ENCODE assay signal across 28 cellular contexts in genomic region chr20:41888434-41888833, GRCh38.
"Had no signal": no experiment of that assay in that cellular context is flagged by ENCODE, and none has a peak within 500 bp of the region (broad histone marks: within the 10 kb centered on the region; RNA-seq: fewer than 3 reads in every experiment).

No MANE protein-coding gene starts in this region.

- ATAC-seq: stimulated activated effector memory CD8-positive, alpha-beta T cell treated with anti-CD3 and anti-CD28 coated beads, Interleukin-12 subunit alpha, Interleukin-12 subunit beta, amount 100 ng/mL, for 72 hours; stimulated activated memory B cell treated with anti-CD40 and anti-IgM and Interleukin-4, amounts not matched to agents 10 μg/mL and 1 μg/mL and 100 μg/mL, for 72 hours; stimulated activated naive B cell treated with anti-CD40 and anti-IgM and Interleukin-4, amounts not matched to agents 10 μg/mL and 1 μg/mL and 100 μg/mL, for 72 hours; stimulated activated naive CD8-positive, alpha-beta T cell treated with anti-CD3 and anti-CD28 coated beads, Interleukin-15, amount 100 ng/mL, for 72 hours; stimulated activated naive CD8-positive, alpha-beta T cell treated with anti-CD3 and anti-CD28 coated beads, Interleukin-15, Interleukin-2, amounts not matched to agents 100 U/mL and 50 U/mL, for 24 hours; upper lobe of right lung had no signal

- H3K9me3 Mint-ChIP-seq: stimulated activated effector memory CD8-positive, alpha-beta T cell treated with anti-CD3 and anti-CD28 coated beads, Interleukin-12 subunit alpha, Interleukin-12 subunit beta, amount 100 ng/mL, for 72 hours; stimulated activated naive B cell treated with anti-CD40 and anti-IgM and Interleukin-4, amounts not matched to agents 10 μg/mL and 1 μg/mL and 100 μg/mL, for 72 hours had no signal

- H3K4me1 Mint-ChIP-seq: stimulated activated effector memory CD8-positive, alpha-beta T cell treated with anti-CD3 and anti-CD28 coated beads, Interleukin-12 subunit alpha, Interleukin-12 subunit beta, amount 100 ng/mL, for 72 hours; stimulated activated memory B cell treated with anti-CD40 and anti-IgM and Interleukin-4, amounts not matched to agents 10 μg/mL and 1 μg/mL and 100 μg/mL, for 72 hours; stimulated activated naive B cell treated with anti-CD40 and anti-IgM and Interleukin-4, amounts not matched to agents 10 μg/mL and 1 μg/mL and 100 μg/mL, for 72 hours; stimulated activated naive CD8-positive, alpha-beta T cell treated with anti-CD3 and anti-CD28 coated beads, Interleukin-15, amount 100 ng/mL, for 72 hours had no signal

- FAIRE-seq: urothelium cell line had no signal

- DNase-seq: stimulated activated CD4-positive, alpha-beta T cell treated with anti-CD3 and anti-CD28 coated beads, Interleukin-2, amount 100 ng/mL, for 48 hours; stimulated activated CD4-positive, alpha-beta T cell treated with anti-CD3 and anti-CD28 coated beads, Interleukin-4, amount 100 ng/mL, for 1 hour; stimulated activated CD4-positive, alpha-beta T cell treated with anti-CD3 and anti-CD28 coated beads, Interleukin-4, amount 100 ng/mL, for 24 hours; stimulated activated CD4-positive, alpha-beta T cell treated with anti-CD3 and anti-CD28 coated beads, Interleukin-4, amount 100 ng/mL, for 4 hours; stimulated activated CD8-positive, alpha-beta memory T cell treated with anti-CD3 and anti-CD28 coated beads, Interleukin-4, amount 100 ng/mL, for 48 hours; stimulated activated naive B cell treated with anti-CD40 and anti-IgM and Interleukin-4, amounts not matched to agents 10 μg/mL and 1 μg/mL and 100 μg/mL, for 72 hours; stimulated activated naive CD4-positive, alpha-beta T cell; stimulated activated naive CD4-positive, alpha-beta T cell treated with Interleukin-2 at 50 U/mL for 16 hours; stimulated activated naive CD8-positive, alpha-beta T cell treated with anti-CD3 and anti-CD28 coated beads, Interleukin-15, amount 100 ng/mL, for 72 hours; stomach; substantia nigra; thyroid gland; tibial artery; transverse colon; trophoblast cell; upper lobe of right lung; uterus had no signal

- H3K27ac Mint-ChIP-seq: stimulated activated effector memory CD8-positive, alpha-beta T cell treated with anti-CD3 and anti-CD28 coated beads, Interleukin-12 subunit alpha, Interleukin-12 subunit beta, amount 100 ng/mL, for 72 hours; stimulated activated memory B cell treated with anti-CD40 and anti-IgM and Interleukin-4, amounts not matched to agents 10 μg/mL and 1 μg/mL and 100 μg/mL, for 72 hours; stimulated activated naive B cell treated with anti-CD40 and anti-IgM and Interleukin-4, amounts not matched to agents 10 μg/mL and 1 μg/mL and 100 μg/mL, for 72 hours; stimulated activated naive CD8-positive, alpha-beta T cell treated with anti-CD3 and anti-CD28 coated beads, Interleukin-15, amount 100 ng/mL, for 72 hours; stimulated activated naive CD8-positive, alpha-beta T cell treated with anti-CD3 and anti-CD28 coated beads, Interleukin-15, Interleukin-2, amounts not matched to agents 100 ng/mL and 50 ng/mL, for 24 hours had no signal

- H3K4me1 ChIP-seq: stomach, testis, thyroid gland, tibial artery, tibial nerve, transverse colon, upper lobe of left lung, upper lobe of right lung, uterus, vagina had no signal

- H3K36me3 Mint-ChIP-seq: stimulated activated effector memory CD8-positive, alpha-beta T cell treated with anti-CD3 and anti-CD28 coated beads, Interleukin-12 subunit alpha, Interleukin-12 subunit beta, amount 100 ng/mL, for 72 hours; stimulated activated memory B cell treated with anti-CD40 and anti-IgM and Interleukin-4, amounts not matched to agents 10 μg/mL and 1 μg/mL and 100 μg/mL, for 72 hours; stimulated activated naive B cell treated with anti-CD40 and anti-IgM and Interleukin-4, amounts not matched to agents 10 μg/mL and 1 μg/mL and 100 μg/mL, for 72 hours had no signal

- H3K27me3 ChIP-seq: suprapubic skin, testis, thyroid gland, tibial artery, tibial nerve, transverse colon, upper lobe of left lung, upper lobe of right lung, uterus, vagina had no signal

- H3K4me3 Mint-ChIP-seq: stimulated activated effector memory CD8-positive, alpha-beta T cell treated with anti-CD3 and anti-CD28 coated beads, Interleukin-12 subunit alpha, Interleukin-12 subunit beta, amount 100 ng/mL, for 72 hours; stimulated activated memory B cell treated with anti-CD40 and anti-IgM and Interleukin-4, amounts not matched to agents 10 μg/mL and 1 μg/mL and 100 μg/mL, for 72 hours; stimulated activated naive B cell treated with anti-CD40 and anti-IgM and Interleukin-4, amounts not matched to agents 10 μg/mL and 1 μg/mL and 100 μg/mL, for 72 hours; stimulated activated naive CD8-positive, alpha-beta T cell treated with anti-CD3 and anti-CD28 coated beads, Interleukin-15, amount 100 ng/mL, for 72 hours; stimulated activated naive CD8-positive, alpha-beta T cell treated with anti-CD3 and anti-CD28 coated beads, Interleukin-15, Interleukin-2, amounts not matched to agents 100 ng/mL and 50 ng/mL, for 24 hours had no signal

- H3K4me3 ChIP-seq: stomach, suprapubic skin, testis, thoracic aorta, thyroid gland, tibial artery, tibial nerve, transverse colon, upper lobe of left lung, upper lobe of right lung, uterus, vagina had no signal

- H3K27me3 Mint-ChIP-seq: stimulated activated memory B cell treated with anti-CD40 and anti-IgM and Interleukin-4, amounts not matched to agents 10 μg/mL and 1 μg/mL and 100 μg/mL, for 72 hours; stimulated activated naive CD8-positive, alpha-beta T cell treated with anti-CD3 and anti-CD28 coated beads, Interleukin-15, Interleukin-2, amounts not matched to agents 100 ng/mL and 50 ng/mL, for 24 hours had no signal

- H3K27ac ChIP-seq: stomach, suprapubic skin, testis, thoracic aorta, thyroid gland, tibial artery, tibial nerve, transverse colon, upper lobe of left lung, upper lobe of right lung, uterus, vagina had no signal

- H3K9me3 ChIP-seq: stomach, suprapubic skin, testis, thoracic aorta, thyroid gland, tibial artery, tibial nerve, transverse colon, upper lobe of left lung, upper lobe of right lung, uterus, vagina had no signal

- H3K36me3 ChIP-seq: stomach, suprapubic skin, thoracic aorta, thyroid gland, tibial artery, tibial nerve, transverse colon, upper lobe of left lung, upper lobe of right lung, uterus, vagina had no signal
